Comparison of ENCODE assay signal across 17 cellular contexts in genomic region chr10:29411666-29412335, GRCh38.
DNase-seq lines count a peak whose midpoint lies in the region; ATAC-seq, FAIRE-seq and TF ChIP-seq lines count a peak whose summit lies in the region.
"Had no signal": no experiment of that assay in that cellular context is flagged by ENCODE, and none has a peak within 500 bp of the region (broad histone marks: within the 10 kb centered on the region; RNA-seq: fewer than 3 reads in every experiment).

No MANE protein-coding gene starts in this region.

- dilution Hi-C loops in endothelial cell of umbilical vein (cut with MboI; ENCODE audit: extremely low pct_ligation_motif_present, low sequenced_read_pairs) = no loop called here

- no peak for DNase-seq in Caco-2
- DNase-seq in endothelial cell of umbilical vein (ENCODE audit: low read depth, low spot score) = no peak
- no peak for DNase-seq in psoas muscle
- DNase-seq in cerebellar cortex (ENCODE audit: low spot score) = no peak
- no peak for DNase-seq in MG63
- DNase-seq: activated naive CD4-positive, alpha-beta T cell; C1 segment of cervical spinal cord; effector memory CD4-positive, alpha-beta T cell; foreskin keratinocyte; Karpas-422; NCI-H1694 treated with DMSO at 0.1 percent for 48 hours; NCI-H510A; occipital lobe had no signal

- no peak for TF ChIP-seq POLR2A in endothelial cell of umbilical vein (IDR thresholded peaks at IDR 0.05; ENCODE audit: low read depth, low read length)

- H4K20me1 ChIP-seq in endothelial cell of umbilical vein (replicated peaks; ENCODE audit: control insufficient read depth, extremely low read depth, insufficient read depth, low read length) = peaks cover 7% of the 10 kb centered on the region

- intact Hi-C loops in Caco-2 (cut with micrococcal nuclease; ENCODE audit: unreplicated experiment) (no loop called here), endothelial cell of umbilical vein (cut with micrococcal nuclease) (no loop called here), psoas muscle (cut with DNase I) (no loop called here)

- H3K4me2 ChIP-seq in endothelial cell of umbilical vein (ENCODE audit: insufficient read depth, low read length) = peak overlapping the region; percentile 87

- TF ChIP-seq CTCF in Caco-2 (IDR thresholded peaks at IDR 0.05; ENCODE audit: insufficient read depth in 1 of 2, low read depth in 1 of 2, low read length in 1 of 2, severe bottlenecking in 1 of 2, unreplicated experiment in 1 of 2) (no peak), endothelial cell of umbilical vein (IDR thresholded peaks at IDR 0.05; ENCODE audit: extremely low read depth in 1 of 2, insufficient read depth in 1 of 2, low read depth in 1 of 2, low read length in 2 of 2) (no peak), psoas muscle (IDR thresholded peaks at IDR 0.05) (no peak)

- no peak for ATAC-seq in psoas muscle
- ATAC-seq in HG02885 (IDR thresholded peaks at IDR 0.05; ENCODE audit: poor library complexity, unreplicated experiment) = no peak
- ATAC-seq: foreskin keratinocyte had no signal

- H3K9me3 ChIP-seq in Caco-2 (peaks cover 16% of the 10 kb centered on the region), endothelial cell of umbilical vein (replicated peaks; ENCODE audit: control insufficient read depth, insufficient read depth, low read length) (no peaks in the 10 kb centered on the region), psoas muscle (no peaks in the 10 kb centered on the region), MG63 (peaks cover 2% of the 10 kb centered on the region)

- H3K27me3 ChIP-seq in Caco-2 (replicated peaks; ENCODE audit: control insufficient read depth, insufficient read depth, low read length) (no peaks in the 10 kb centered on the region), endothelial cell of umbilical vein (ENCODE audit: control insufficient read depth in 2 of 2, insufficient read depth in 2 of 2, low read length in 2 of 2) (no peaks in the 10 kb centered on the region), psoas muscle (ENCODE audit: insufficient read depth in 3 of 3, low read length in 2 of 3) (no peaks in the 10 kb centered on the region), MG63 (no peaks in the 10 kb centered on the region)
- H3K27me3 ChIP-seq: foreskin keratinocyte had no signal

- H3K9me3 Mint-ChIP-seq in Caco-2 (ENCODE audit: unreplicated experiment) = peaks cover 12% of the 10 kb centered on the region
- H3K9me3 Mint-ChIP-seq in IgD-negative memory B cell = peaks cover 0 to 3% (median 3%) of the 10 kb centered on the region in 3 donors
- H3K9me3 Mint-ChIP-seq: stimulated activated naive CD8-positive, alpha-beta T cell treated with anti-CD3 and anti-CD28 coated beads, Interleukin-15, Interleukin-2, amounts not matched to agents 100 ng/mL and 50 ng/mL, for 24 hours had no signal

- 0 out of 2 replicates have a peak, but pooled peaks cover 5% of the 10 kb centered on the region for H3K4me1 ChIP-seq in Caco-2
- peaks cover 7% of the 10 kb centered on the region for H3K4me1 ChIP-seq in endothelial cell of umbilical vein (ENCODE audit: control insufficient read depth, extremely low read depth, insufficient read depth, low read length)
- peaks cover 56% of the 10 kb centered on the region for H3K4me1 ChIP-seq in psoas muscle

- 85 to 93% (median 87%) methylated on average over 10 of the region's 10 CpGs for WGBS in psoas muscle, 3 donors

- H3K79me2 ChIP-seq in endothelial cell of umbilical vein (ENCODE audit: control insufficient read depth, insufficient read depth, low read length) = peaks cover 71% of the 10 kb centered on the region

- no peaks in the 10 kb centered on the region for H3K9me1 ChIP-seq in endothelial cell of umbilical vein (replicated peaks; ENCODE audit: control insufficient read depth, extremely low read depth, insufficient read depth, low read length)

- H2AFZ ChIP-seq in endothelial cell of umbilical vein (ENCODE audit: low read depth, low read length) = no peak overlapping the region

- H3K27ac ChIP-seq in endothelial cell of umbilical vein (ENCODE audit: insufficient read depth, low read depth, low read length) = no peak overlapping the region
- H3K27ac ChIP-seq in psoas muscle = peak overlapping the region; percentile 21
- H3K27ac ChIP-seq: foreskin keratinocyte had no signal

- H3K27ac Mint-ChIP-seq in Caco-2 (ENCODE audit: unreplicated experiment) (no peak overlapping the region), IgD-negative memory B cell (peak overlapping the region in 1 of 3 donors; percentile 20)
- H3K27ac Mint-ChIP-seq: stimulated activated naive CD8-positive, alpha-beta T cell treated with anti-CD3 and anti-CD28 coated beads, Interleukin-15, Interleukin-2, amounts not matched to agents 100 ng/mL and 50 ng/mL, for 24 hours had no signal

- H3K9ac ChIP-seq in endothelial cell of umbilical vein (replicated peaks; ENCODE audit: extremely low read depth, insufficient read depth, low read length) = no peak overlapping the region

- BruUV-seq in Caco-2 (replicated peaks; lab: Mats Ljungman, UMichigan) = no TSS peak
- BruUV-seq in endothelial cell of umbilical vein (replicated peaks; lab: Mats Ljungman, UMichigan) = no TSS peak

- FAIRE-seq in endothelial cell of umbilical vein (lab: Jason Lieb, UNC) = no peak
- FAIRE-seq: small intestine had no signal

- H3K36me3 ChIP-seq in Caco-2 (ENCODE audit: control insufficient read depth, insufficient read depth, low read length) = no peaks in the 10 kb centered on the region
- peaks cover 0 to 6% of the 10 kb centered on the region in 2 experiments for H3K36me3 ChIP-seq in endothelial cell of umbilical vein (ENCODE audit: control insufficient read depth in 2 of 2, extremely low read depth in 1 of 2, insufficient read depth in 2 of 2, low read length in 2 of 2)
- H3K36me3 ChIP-seq in psoas muscle (ENCODE audit: insufficient read depth in 1 of 2, low read depth in 1 of 2) = peaks cover 0 to 10% of the 10 kb centered on the region in 2 donors
- H3K36me3 ChIP-seq in MG63 = peaks cover 16% of the 10 kb centered on the region; the same call in 1 of the 2 replicates

- POLR2A ChIA-PET in Caco-2 (lab: Charles Lee) (interaction anchor here (0.6 kb wide), 1 partner anchor 40 kb away, joined by 3 read pairs; no protein-coding TSS in a partner anchor), endothelial cell of umbilical vein (lab: Charles Lee) (no interaction called here)

- CTCF ChIA-PET in Caco-2 (lab: Charles Lee) = interaction anchor here (1.1 kb wide), 1 partner anchor 18 kb away, joined by 3 read pairs; no protein-coding TSS in a partner anchor
- CTCF ChIA-PET in endothelial cell of umbilical vein (lab: Charles Lee) = no interaction called here

- H3K4me3 ChIP-seq in Caco-2 (ENCODE audit: low read depth, low read length) (no peak overlapping the region), endothelial cell of umbilical vein (replicated peaks in 1 of 3; ENCODE audit: insufficient read depth in 1 of 3, low read depth in 1 of 3, low read length in 3 of 3) (no peak overlapping the region), psoas muscle (no peak overlapping the region), MG63 (no peak overlapping the region)

- H3K36me3 Mint-ChIP-seq in Caco-2 (ENCODE audit: insufficient read depth, unreplicated experiment) = peaks cover 29% of the 10 kb centered on the region
- peaks cover 1% of the 10 kb centered on the region for H3K36me3 Mint-ChIP-seq in IgD-negative memory B cell

- H3K4me3 Mint-ChIP-seq in Caco-2 (ENCODE audit: unreplicated experiment) (peak overlapping the region; percentile 48), IgD-negative memory B cell (peak overlapping the region in 3 of 4 donors; percentile 1 to 59 (median 56))

- H3K27me3 Mint-ChIP-seq in Caco-2 (ENCODE audit: insufficient read depth, unreplicated experiment) = no peaks in the 10 kb centered on the region
- peaks cover 2% of the 10 kb centered on the region for H3K27me3 Mint-ChIP-seq in IgD-negative memory B cell
- H3K27me3 Mint-ChIP-seq: stimulated activated naive CD8-positive, alpha-beta T cell treated with anti-CD3 and anti-CD28 coated beads, Interleukin-15, Interleukin-2, amounts not matched to agents 100 ng/mL and 50 ng/mL, for 24 hours had no signal

- H3K4me1 Mint-ChIP-seq in Caco-2 (ENCODE audit: low read depth, unreplicated experiment) = peaks cover 23% of the 10 kb centered on the region
- peaks cover 9 to 20% (median 11%) of the 10 kb centered on the region in 3 donors for H3K4me1 Mint-ChIP-seq in IgD-negative memory B cell

TF ChIP-seq in endothelial cell of umbilical vein, 7 proteins besides CTCF, POLR2A, EP300 and RAD21:
- no peak for TF ChIP-seq JUN (IDR thresholded peaks at IDR 0.05; ENCODE audit: borderline replicate concordance, insufficient read depth, insufficient read length, low read depth)
